Comparison of ENCODE assay signal across 26 cellular contexts in genomic region chr18:2535419-2535910, GRCh38. TPM values are rescaled to one million over a fixed set of nuclear protein-coding genes. Genes with fewer than 3 reads are reported as not detected.
DNase-seq lines count a peak whose midpoint lies in the region; ATAC-seq, FAIRE-seq and TF ChIP-seq lines count a peak whose summit lies in the region.
"Had no signal": no experiment of that assay in that cellular context is flagged by ENCODE, and none has a peak within 500 bp of the region (broad histone marks: within the 10 kb centered on the region; RNA-seq: fewer than 3 reads in every experiment).

No MANE protein-coding gene starts in this region.

- in situ Hi-C loops in transverse colon (cut with MboI; ENCODE audit: low pct_ligation_motif_present in 1 of 4, low pct_unique_long_range_greater_than_20kb in 1 of 4, low sequenced_read_pairs in 3 of 4) = loop anchor here in 2 of 4 donors (25.0 kb wide), 4 partner anchors 198 to 1673 kb away; no protein-coding TSS in a partner anchor

- TF ChIP-seq EP300 in transverse colon (IDR thresholded peaks at IDR 0.05; ENCODE audit: low read depth) = no peak

- H3K27ac ChIP-seq in transverse colon (no peak overlapping the region), breast epithelium (no peak overlapping the region)
- H3K27ac ChIP-seq: right atrium auricular region had no signal

- H3K27me3 ChIP-seq in transverse colon (no peaks in the 10 kb centered on the region), breast epithelium (no peaks in the 10 kb centered on the region)
- H3K27me3 ChIP-seq: right atrium auricular region had no signal

- H3K9me3 Mint-ChIP-seq in IgD-negative memory B cell (peaks cover 0 to 5% (median 0%) of the 10 kb centered on the region in 3 donors), chondrocyte (ENCODE audit: low read depth) (peaks cover 6% of the 10 kb centered on the region)
- H3K9me3 Mint-ChIP-seq: natural killer cell treated with Interleukin-12 subunit alpha and Interleukin-12 subunit beta and Interleukin-15 and Interleukin-18, amount 100 ng/mL, for 72 hours had no signal

- peaks cover 14% of the 10 kb centered on the region for H3K36me3 Mint-ChIP-seq in IgD-negative memory B cell
- peaks cover 4% of the 10 kb centered on the region for H3K36me3 Mint-ChIP-seq in chondrocyte (ENCODE audit: low read depth)

- H3K4me1 Mint-ChIP-seq in IgD-negative memory B cell (peaks cover 20 to 30% (median 29%) of the 10 kb centered on the region in 3 donors), chondrocyte (ENCODE audit: low read depth) (peaks cover 26% of the 10 kb centered on the region)

- H3K4me1 ChIP-seq in transverse colon (peaks cover 0 to 7% (median 5%) of the 10 kb centered on the region in 4 donors), breast epithelium (no peaks in the 10 kb centered on the region)
- H3K4me1 ChIP-seq: right atrium auricular region had no signal

- 82 to 86% methylated on average over 1 of the region's 1 CpG for WGBS in transverse colon (ENCODE audit: low coverage in 1 of 2), 2 donors

- H3K9me3 ChIP-seq in transverse colon (no peaks in the 10 kb centered on the region), breast epithelium (no peaks in the 10 kb centered on the region)
- H3K9me3 ChIP-seq: right atrium auricular region had no signal

- FAIRE-seq in D721Med (lab: Jason Lieb, UNC) = peak; percentile 21
- FAIRE-seq: endometrium, H54, HTR-8/SVneo had no signal

- H3K27ac Mint-ChIP-seq in IgD-negative memory B cell (peak overlapping the region in 2 of 3 donors; percentile 32 to 86), chondrocyte (ENCODE audit: unreplicated experiment) (no peak overlapping the region)
- H3K27ac Mint-ChIP-seq: natural killer cell treated with Interleukin-12 subunit alpha and Interleukin-12 subunit beta and Interleukin-15 and Interleukin-18, amount 100 ng/mL, for 72 hours; WTC11 had no signal

- H3K4me3 ChIP-seq in transverse colon (no peak overlapping the region), breast epithelium (no peak overlapping the region)
- H3K4me3 ChIP-seq: right atrium auricular region had no signal

- ATAC-seq in GM19467 (IDR thresholded peaks at IDR 0.05; ENCODE audit: unreplicated experiment) = peak; percentile 35
- ATAC-seq: natural killer cell treated with Interleukin-12 subunit alpha and Interleukin-12 subunit beta and Interleukin-15 and Interleukin-18, amount 100 ng/mL, for 72 hours; WTC11 had no signal

- intact Hi-C loops in transverse colon (cut with DNase I; ENCODE audit: low total_unique reads) (no loop called here), breast epithelium (cut with DNase I; ENCODE audit: low total_unique reads) (no loop called here)

- TF ChIP-seq CTCF in D721Med (IDR thresholded peaks at IDR 0.05; ENCODE audit: insufficient read depth, missing control alignments) (no peak), transverse colon (IDR thresholded peaks at IDR 0.05) (no peak), breast epithelium (IDR thresholded peaks at IDR 0.05) (no peak), chondrocyte (IDR thresholded peaks at IDR 0.05) (no peak)

- H3K4me3 Mint-ChIP-seq in IgD-negative memory B cell (peak overlapping the region in 2 of 4 donors; percentile 65 to 77), chondrocyte (ENCODE audit: unreplicated experiment) (no peak overlapping the region)
- H3K4me3 Mint-ChIP-seq: natural killer cell treated with Interleukin-12 subunit alpha and Interleukin-12 subunit beta and Interleukin-15 and Interleukin-18, amount 100 ng/mL, for 72 hours; WTC11 had no signal

- no peak for DNase-seq in D721Med (ENCODE audit: insufficient read length, low spot score)
- peak; percentile 12 for DNase-seq in kidney tubule cell (ENCODE audit: low spot score)
- DNase-seq in transverse colon = no peak
- no peak for DNase-seq in breast epithelium (ENCODE audit: low spot score in 2 of 2)
- DNase-seq in chondrocyte (ENCODE audit: low spot score) = no peak
- no peak for DNase-seq in pons (ENCODE audit: low spot score)
- DNase-seq: activated CD4-positive, alpha-beta T cell treated with anti-CD3 and anti-CD28 coated beads, Interleukin-2, amount 50 U/mL, for 48 hours; activated gamma-delta T cell; activated T-cell treated with anti-CD3 and anti-CD28 coated beads for 4 hours; C1 segment of cervical spinal cord; Calu3; cortex of kidney; midbrain; MV-4-11; NCI-H187; NCI-H69; stimulated activated CD4-positive, alpha-beta T cell treated with anti-CD3 and anti-CD28 coated beads, Interleukin-12 subunit alpha, Interleukin-12 subunit beta, amount 100 ng/mL, for 4 hours; T1000 had no signal

- H3K36me3 ChIP-seq in transverse colon (peaks cover 0 to 4% (median 0%) of the 10 kb centered on the region in 4 donors), breast epithelium (peaks cover 5% of the 10 kb centered on the region)

- no peak for TF ChIP-seq POLR2A in transverse colon (IDR thresholded peaks at IDR 0.05)
- no peak for TF ChIP-seq POLR2A in breast epithelium (IDR thresholded peaks at IDR 0.05)

- H3K27me3 Mint-ChIP-seq in IgD-negative memory B cell (no peaks in the 10 kb centered on the region), chondrocyte (ENCODE audit: low read depth) (no peaks in the 10 kb centered on the region)
- H3K27me3 Mint-ChIP-seq: natural killer cell treated with Interleukin-12 subunit alpha and Interleukin-12 subunit beta and Interleukin-15 and Interleukin-18, amount 100 ng/mL, for 72 hours had no signal

RNA-seq across cellular contexts. Expression of gene METTL4, which starts 35.8 kb away (rescaled TPM):
- 11.6 TPM for polyA plus RNA-seq in IgD-negative memory B cell
- total RNA-seq in transverse colon (10 to 100 TPM in 1 of 4 donors, 1 to 10 TPM in 3; 2.2 to 14.0 (median 5.4) TPM), breast epithelium (10 to 100 TPM in 1 of 3 donors, 1 to 10 TPM in 2; 4.0 to 11.3 (median 7.2) TPM), chondrocyte (6.5 to 9.3 TPM (median 7.6 TPM) in 3 replicates)

RNA-seq across cellular contexts. Expression of gene NDC80, which starts 35.9 kb away (rescaled TPM):
- polyA plus RNA-seq in IgD-negative memory B cell = 2.5 TPM
- total RNA-seq in transverse colon (1 to 10 TPM in 2 of 4 donors, under 1 TPM in 1, not detected in 1; 0.96 to 1.9 (median 1.6) TPM), breast epithelium (under 1 TPM; 0.44 to 0.98 (median 0.96) TPM), chondrocyte (4.8 to 6.5 TPM (median 5.8 TPM) in 3 replicates)
